9 cellular contexts compared by ENCODE assay signal in genomic region chr1:25615563-25616079, GRCh38. TPM values are rescaled to one million over a fixed set of nuclear protein-coding genes. Genes with fewer than 3 reads are reported as not detected.
DNase-seq lines count a peak whose midpoint lies in the region; ATAC-seq, FAIRE-seq and TF ChIP-seq lines count a peak whose summit lies in the region.
"Had no signal": no experiment of that assay in that cellular context is flagged by ENCODE, and none has a peak within 500 bp of the region (broad histone marks: within the 10 kb centered on the region; RNA-seq: fewer than 3 reads in every experiment).

No MANE protein-coding gene starts in this region.

- H4K20me1 ChIP-seq in GM23248 (ENCODE audit: insufficient read depth) = no peaks in the 10 kb centered on the region

- peak overlapping the region; percentile 35 for H3K27ac Mint-ChIP-seq in activated naive CD8-positive, alpha-beta T cell

- TF ChIP-seq EP300 in A549 (IDR thresholded peaks at IDR 0.05) (no peak), suprapubic skin (IDR thresholded peaks at IDR 0.05) (no peak)

- H3K27ac ChIP-seq in A549 = peak overlapping the region; percentile 76 to 94
- H3K27ac ChIP-seq in GM23248 = no peak overlapping the region
- H3K27ac ChIP-seq in suprapubic skin = peak overlapping the region; percentile 39

- no peaks in the 10 kb centered on the region for H3K27me3 Mint-ChIP-seq in activated naive CD8-positive, alpha-beta T cell

- no peak for TF ChIP-seq CTCF in A549 (IDR thresholded peaks at IDR 0.05)
- no peak for TF ChIP-seq CTCF in suprapubic skin (IDR thresholded peaks at IDR 0.05)

- no peaks in the 10 kb centered on the region for H3K36me3 ChIP-seq in GM23248 (ENCODE audit: low read depth)
- H3K36me3 ChIP-seq in suprapubic skin = no peaks in the 10 kb centered on the region

- H3K9me3 ChIP-seq in A549 (no peaks in the 10 kb centered on the region), GM23248 (ENCODE audit: low read depth) (no peaks in the 10 kb centered on the region), suprapubic skin (no peaks in the 10 kb centered on the region)

- no peaks in the 10 kb centered on the region for H3K9me2 ChIP-seq in GM23248 (ENCODE audit: insufficient read depth)

- no peaks in the 10 kb centered on the region for H3K36me3 Mint-ChIP-seq in activated naive CD8-positive, alpha-beta T cell

- H3K27me3 ChIP-seq in GM23248 (replicated peaks; ENCODE audit: insufficient read depth) (peaks cover 32% of the 10 kb centered on the region), suprapubic skin (no peaks in the 10 kb centered on the region)

- peaks cover 50% of the 10 kb centered on the region for H3K4me1 Mint-ChIP-seq in activated naive CD8-positive, alpha-beta T cell (ENCODE audit: low read depth)

- TF ChIP-seq RAD21 in A549 (conservative IDR thresholded peaks at IDR 0.05 in 1 of 2, IDR thresholded peaks at IDR 0.05 in 1 of 2) = no peak

- TF ChIP-seq POLR2A in A549 (IDR thresholded peaks at IDR 0.05; ENCODE audit: low read length) (no peak), suprapubic skin (IDR thresholded peaks at IDR 0.05) (no peak)

- CTCF ChIA-PET in A549 (lab: Yijun Ruan, JAX) = interaction anchor here (0.8 to 1.4 kb wide), 5 partner anchors 37 to 195 kb away, joined by 3 read pairs; no protein-coding TSS in a partner anchor

- DNase-seq in A549 (ENCODE audit: low read depth in 1 of 2, low spot score in 1 of 2) = no peak
- peak; percentile 14 for DNase-seq in GM23248
- DNase-seq in iris pigment epithelial cell (ENCODE audit: low read depth) = peak; percentile 13
- DNase-seq in suprapubic skin (ENCODE audit: low spot score in 2 of 2) = no peak
- no peak for DNase-seq in islet precursor cell
- no peak for DNase-seq in NCI-H1105 treated with DMSO at 0.1 percent for 48 hours (lab: John Stamatoyannopoulos, UW)

- 0 out of 3 replicates have a peak, but pooled peaks cover 5% of the 10 kb centered on the region for H3K4me1 ChIP-seq in A549
- no peaks in the 10 kb centered on the region for H3K4me1 ChIP-seq in GM23248 (ENCODE audit: insufficient read depth)
- peaks cover 38% of the 10 kb centered on the region for H3K4me1 ChIP-seq in suprapubic skin

- peak in 1 of 2 experiments; percentile 50; a peak in 4 of 6 replicates for ATAC-seq in A549
- ATAC-seq in HG03135 (IDR thresholded peaks at IDR 0.05; ENCODE audit: unreplicated experiment) = no peak

- H2AFZ ChIP-seq in GM23248 = peak overlapping the region; percentile 83

- WGBS in A549 (ENCODE audit: missing lambda C conversion rate) = 30% methylated on average over 11 of the region's 12 CpGs
- 9 to 10% methylated on average over 12 of the region's 12 CpGs for WGBS in GM23248 (ENCODE audit: low coverage in 1 of 2, low lambda C conversion rate in 2 of 2, missing lambda C conversion rate in 2 of 2), 2 experiments
- WGBS in suprapubic skin = 24% methylated on average over 5 of the region's 12 CpGs

- H3K4me3 Mint-ChIP-seq in activated naive CD8-positive, alpha-beta T cell = peak overlapping the region; percentile 51

- no peaks in the 10 kb centered on the region for H3K79me2 ChIP-seq in GM23248 (ENCODE audit: insufficient read depth)

- H3K4me3 ChIP-seq in A549 (peak overlapping the region; percentile 72), GM23248 (peak overlapping the region; percentile 72), suprapubic skin (peak overlapping the region; percentile 84)

- H3K9ac ChIP-seq in GM23248 = no peak overlapping the region

- H3K4me2 ChIP-seq in A549 = peak overlapping the region; percentile 84
- H3K4me2 ChIP-seq in GM23248 (ENCODE audit: unreplicated experiment) = peak overlapping the region; percentile 81

- no peaks in the 10 kb centered on the region for H3K9me3 Mint-ChIP-seq in activated naive CD8-positive, alpha-beta T cell (ENCODE audit: low read depth)

- in situ Hi-C loops in GM23248 (cut with MboI) = loop anchor here (10.0 kb wide), 1 partner anchor 179 kb away; no protein-coding TSS in a partner anchor

- no peak for FAIRE-seq in A549 (lab: Jason Lieb, UNC)
- FAIRE-seq: colon had no signal

- H3F3A ChIP-seq in GM23248 (ENCODE audit: insufficient read depth) = peaks cover 20% of the 10 kb centered on the region

- POLR2A ChIA-PET in A549 (lab: Yijun Ruan, JAX) = interaction anchor here (0.6 kb wide), 1 partner anchor 21 kb away, joined by 3 read pairs; no protein-coding TSS in a partner anchor

TF ChIP-seq in A549, 52 proteins besides CTCF, POLR2A, EP300 and RAD21:
- TF ChIP-seq RARB (CRISPR knock-in tag; IDR thresholded peaks at IDR 0.05) (no peak), RNF2 (IDR thresholded peaks at IDR 0.05; ENCODE audit: borderline replicate concordance, low read depth) (0 out of 2 replicates have a peak, but pooled peaks have one; percentile 45), CBX2 (IDR thresholded peaks at IDR 0.05; ENCODE audit: borderline replicate concordance, low read depth) (no peak), HES2 (IDR thresholded peaks at IDR 0.05) (no peak), HMGXB4 (CRISPR knock-in tag; IDR thresholded peaks at IDR 0.05; ENCODE audit: borderline replicate concordance) (no peak)

RNA-seq across cellular contexts. Expression of gene MAN1C1, which starts 1.0 kb away (rescaled TPM):
- polyA plus RNA-seq in A549 (2011; rRNA removed) = 0.22 and 0.41 TPM in 2 replicates
- polyA plus RNA-seq in A549 (2012; cell fraction: cytosol; rRNA removed) = 0.13 and 0.40 TPM in 2 replicates
- 0.25 and 0.37 TPM in 2 replicates for polyA plus RNA-seq in A549 (2012; cell fraction: nucleus; rRNA removed)
- polyA plus RNA-seq in A549 (2017; fragmentation: RNase III; extraction: RNeasy Plus Mini Kit Qiagen cat#74134 plus additional on column Dnase treatment) = 0.20 to 0.29 TPM (median 0.27 TPM) in 3 replicates
- polyA minus RNA-seq in A549 (2011; rRNA and poly(A)+ RNA removed) = 0.15 and 0.33 TPM in 2 replicates
- total RNA-seq in GM23248 (2014; rRNA removed; shearing (Covaris generic)) = 0.51 and 1.1 TPM in 2 replicates
- 0.29 and 0.43 TPM in 2 replicates for polyA plus RNA-seq in GM23248 (2016; fragmentation: Nextera tagmentation; extraction: Ambion mirVana)
- 10 to 100 TPM in 1 of 4 donors, 1 to 10 TPM in 3; 7.3 to 15.2 (median 8.0) TPM for total RNA-seq in suprapubic skin

Comparison
In these comparisons a context has a peak if more than half of its experiments do, and no peak if none do; other contexts are left out.
1. DNase-seq: peak in GM23248 (single experiment) and iris pigment epithelial cell (single experiment); none in A549 (0 of 2), suprapubic skin (0 of 2), islet precursor cell (single experiment) and NCI-H1105 treated with DMSO at 0.1 percent for 48 hours (single experiment).
2. Peak in every context shown above with its lines, with median percentiles within 50 percentile points of each other: H3K4me3 ChIP-seq.